Comparison of ENCODE assay signal across 8 cellular contexts in genomic region chr7:151876899-151877777, GRCh38. TPM values are rescaled to one million over a fixed set of nuclear protein-coding genes. Genes with fewer than 3 reads are reported as not detected.
DNase-seq lines count a peak whose midpoint lies in the region; ATAC-seq and TF ChIP-seq lines count a peak whose summit lies in the region.

Gene PRKAG2 (minus strand): TSS chr7:151877115. CDS start chr7:151876620, 495 bp downstream.

- H3K36me3 Mint-ChIP-seq in CD14-positive monocyte, result peaks cover 12 to 15% of the 10 kb centered on the region in 2 donors

- peaks cover 11 to 12% of the 10 kb centered on the region in 2 donors for H3K4me1 ChIP-seq in adrenal gland (replicated peaks in 1 of 2)
- peaks cover 2% of the 10 kb centered on the region for H3K4me1 ChIP-seq in right cardiac atrium (ENCODE audit: control insufficient read depth, insufficient read depth, low read length)
- peaks cover 22% of the 10 kb centered on the region for H3K4me1 ChIP-seq in vagina

- H3K36me3 ChIP-seq in adrenal gland (replicated peaks in 1 of 2), result no peaks in the 10 kb centered on the region
- no peaks in the 10 kb centered on the region for H3K36me3 ChIP-seq in vagina

- peak within 1 kb of the TSS; percentile 93 to 98 (median 97) for H3K27ac Mint-ChIP-seq in CD14-positive monocyte

- DNase-seq in CD14-positive monocyte (ENCODE audit: low spot score) (peak; percentile 80), HuH-7.5 (ENCODE audit: low spot score) (peak; percentile 65), T follicular helper cell (ENCODE audit: low read depth) (peak; percentile 60), adrenal gland (peak; percentile 55 to 74 (median 61)), right cardiac atrium (peak; percentile 72 to 90 (median 90)), retina (peak; percentile 67), vagina (ENCODE audit: extremely low spot score in 2 of 2) (no peak)

- TF ChIP-seq POLR2A in adrenal gland (IDR thresholded peaks at IDR 0.05) (peak in 1 of 2 donors; percentile 17), vagina (IDR thresholded peaks at IDR 0.05) (peak in 1 of 2 donors; percentile 14)

- H3K27me3 Mint-ChIP-seq in CD14-positive monocyte (ENCODE audit: low read depth in 3 of 3), result peaks cover 0 to 3% (median 0%) of the 10 kb centered on the region in 3 donors

- TF ChIP-seq CTCF in CD14-positive monocyte (IDR thresholded peaks at IDR 0.05), result peak; percentile 12
- TF ChIP-seq CTCF in adrenal gland (IDR thresholded peaks at IDR 0.05), result peak in 1 of 6 experiments; percentile 16
- no peak for TF ChIP-seq CTCF in vagina (IDR thresholded peaks at IDR 0.05)

- H3K9me3 ChIP-seq in adrenal gland (replicated peaks in 1 of 3) (no peaks in the 10 kb centered on the region), right cardiac atrium (ENCODE audit: control insufficient read depth, low read length) (no peaks in the 10 kb centered on the region), vagina (no peaks in the 10 kb centered on the region)

- 0 to 1% (median 0%) methylated on average over 7 to 95 of the region's 95 CpGs for WGBS in adrenal gland, 4 donors
- under 1% methylated on average over 93 of the region's 95 CpGs for WGBS in right cardiac atrium

- H3K27me3 ChIP-seq in adrenal gland, result no peaks in the 10 kb centered on the region
- H3K27me3 ChIP-seq in right cardiac atrium (ENCODE audit: control insufficient read depth, insufficient read depth), result no peaks in the 10 kb centered on the region
- H3K27me3 ChIP-seq in vagina, result no peaks in the 10 kb centered on the region

- peaks cover 0 to 3% (median 0%) of the 10 kb centered on the region in 7 donors for H3K9me3 Mint-ChIP-seq in CD14-positive monocyte

- intact Hi-C loops in CD14-positive monocyte (cut with micrococcal nuclease), result loop anchor here (2.0 to 10.0 kb wide), 6 partner anchors 40 to 118 kb away; no protein-coding TSS in a partner anchor
- intact Hi-C loops in adrenal gland (cut with DNase I), result no loop called here
- intact Hi-C loops in right cardiac atrium (cut with DNase I), result loop anchor here in 2 of 4 donors (10.0 kb wide), 2 partner anchors 82 to 92 kb away; no protein-coding TSS in a partner anchor
- intact Hi-C loops in vagina (cut with DNase I), result no loop called here

- H3K27ac ChIP-seq in adrenal gland (peak within 1 kb of the TSS in 4 of 5 donors; percentile 71 to 94 (median 84)), right cardiac atrium (ENCODE audit: low read length) (peak within 1 kb of the TSS; percentile 78), vagina (peak within 1 kb of the TSS; percentile 95)

- ATAC-seq in GM19455 (IDR thresholded peaks at IDR 0.05; ENCODE audit: unreplicated experiment), result peak; percentile 62
- peak; percentile 46 to 65 for ATAC-seq in right cardiac atrium

- H3K4me3 ChIP-seq in adrenal gland (peak within 1 kb of the TSS; percentile 5 to 92 (median 70)), right cardiac atrium (ENCODE audit: low read length) (peak within 1 kb of the TSS; percentile 84), vagina (peak within 1 kb of the TSS; percentile 93 to 99)

- H3K4me1 Mint-ChIP-seq in CD14-positive monocyte, result peaks cover 29% of the 10 kb centered on the region

- H3K4me3 Mint-ChIP-seq in CD14-positive monocyte, result peak within 1 kb of the TSS; percentile 99

RNA-seq across cellular contexts. Expression of gene PRKAG2, which starts in this region (rescaled TPM):
- polyA plus RNA-seq in CD14-positive monocyte, result 10 to 100 TPM; 29.2 to 30.9 TPM
- total RNA-seq in adrenal gland, result 10 to 100 TPM in 5 of 8 donors, 1 to 10 TPM in 3; 5.8 to 17.2 (median 12.4) TPM
- polyA plus RNA-seq in adrenal gland, result 10 to 100 TPM in 1 of 3 donors, 1 to 10 TPM in 2; 7.8 to 17.3 (median 9.6) TPM
- 100 to 1,000 TPM; 167 to 298 (median 211) TPM for total RNA-seq in right cardiac atrium
- 162 TPM for polyA plus RNA-seq in right cardiac atrium
- total RNA-seq in vagina, result 25.0 TPM

Comparison
In these comparisons a context has a peak if more than half of its experiments do, and no peak if none do; other contexts are left out.
1. DNase-seq: peak in CD14-positive monocyte (single experiment), HuH-7.5 (single experiment), T follicular helper cell (single experiment), adrenal gland (7 of 7), right cardiac atrium (3 of 3) and retina (single experiment); none in vagina (0 of 2).
2. intact Hi-C loops: an anchor here in CD14-positive monocyte (2.0 to 10.0 kb wide); none called in adrenal gland and vagina.
3. Peak in every context shown above with its lines, with median percentiles within 50 percentile points of each other: H3K27ac ChIP-seq and H3K4me3 ChIP-seq.